Comparison of ENCODE assay signal across 30 cellular contexts in the genomic region with DNA sequence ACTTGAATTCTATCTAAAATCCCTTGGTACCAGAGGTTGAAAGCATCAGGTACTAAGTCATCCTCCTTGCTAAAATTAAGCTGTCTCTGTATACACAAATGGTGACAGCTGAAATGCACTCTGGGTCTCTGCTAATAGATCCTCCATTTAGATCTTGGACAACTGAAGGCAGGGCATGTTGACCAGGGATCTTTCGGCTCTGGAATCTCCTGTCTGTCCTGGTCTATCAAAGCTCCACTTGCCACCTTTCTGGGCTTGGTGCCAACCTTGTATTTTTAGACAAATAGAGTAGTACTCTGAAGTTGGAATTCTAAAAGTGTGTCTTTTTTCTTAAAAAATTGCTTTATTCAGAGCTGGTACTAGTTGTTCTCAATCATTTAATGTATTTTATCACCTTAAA.
A peak's percentile ranks its signal among the peaks of the same experiment; 100 is the strongest.
DNase-seq lines count a peak whose midpoint lies in the region; ATAC-seq and TF ChIP-seq lines count a peak whose summit lies in the region.
"Had no signal": no experiment of that assay in that cellular context is flagged by ENCODE, and none has a peak within 500 bp of the region (broad histone marks: within the 10 kb centered on the region; RNA-seq: fewer than 3 reads in every experiment).

No MANE protein-coding gene starts in this region.

- H4K8ac ChIP-seq in mesendoderm (ENCODE audit: low read depth, low read length) = no peak overlapping the region

- H3K36me3 ChIP-seq in mesendoderm (ENCODE audit: control insufficient read depth, insufficient read depth, low read length) = no peaks in the 10 kb centered on the region
- H3K36me3 ChIP-seq: thoracic aorta had no signal

- no peak for ATAC-seq in GM19455 (IDR thresholded peaks at IDR 0.05; ENCODE audit: unreplicated experiment)
- ATAC-seq: activated T-helper 17 cell treated with anti-CD3 and anti-CD28 coated beads, Interleukin-2, amount 50 U/mL, for 72 hours; naive thymus-derived CD4-positive, alpha-beta T cell; SK-N-SH treated with all-trans-retinoic acid at 6 μM for 48 hours; stimulated activated naive CD8-positive, alpha-beta T cell treated with anti-CD3 and anti-CD28 coated beads, Interleukin-15, Interleukin-2, amounts not matched to agents 100 U/mL and 50 U/mL, for 24 hours; T-helper 17 cell had no signal

- H3K79me1 ChIP-seq in mesendoderm (ENCODE audit: low read length) = no peaks in the 10 kb centered on the region

- no peak overlapping the region for H3K56ac ChIP-seq in mesendoderm (ENCODE audit: low read length)

- H2BK5ac ChIP-seq in mesendoderm (ENCODE audit: low read length) = no peak overlapping the region

- H3K79me2 ChIP-seq in mesendoderm (ENCODE audit: control insufficient read depth, insufficient read depth, low read length) = no peaks in the 10 kb centered on the region

- no peak overlapping the region for H4K5ac ChIP-seq in mesendoderm (ENCODE audit: low read length)

- H2BK120ac ChIP-seq in mesendoderm (ENCODE audit: low read depth, low read length) = no peak overlapping the region

- no peak overlapping the region for H3K23ac ChIP-seq in mesendoderm (ENCODE audit: low read length)

- H3K4me1 ChIP-seq in mesendoderm (ENCODE audit: control insufficient read depth, low read depth, low read length) = no peaks in the 10 kb centered on the region

- H3K27me3 ChIP-seq in mesendoderm (ENCODE audit: insufficient read depth, low read length, poor library complexity) = no peaks in the 10 kb centered on the region

- H2AK5ac ChIP-seq in mesendoderm (ENCODE audit: low read length) = no peak overlapping the region

- TF ChIP-seq CTCF in LNCaP clone FGC (IDR thresholded peaks at IDR 0.05; ENCODE audit: control insufficient read depth, extremely low read depth, insufficient read depth) = no peak

- no peak overlapping the region for H3K9ac ChIP-seq in mesendoderm (ENCODE audit: low read length)

- no peak overlapping the region for H3K27ac ChIP-seq in mesendoderm (ENCODE audit: low read depth, low read length)
- H3K27ac ChIP-seq: psoas muscle, skin epidermis, thoracic aorta had no signal

- H2BK15ac ChIP-seq in mesendoderm (replicated peaks; ENCODE audit: low read depth) = no peak overlapping the region

- no CpG with 5 or more reads among the region's 1 CpG for WGBS in mesendoderm (ENCODE audit: extremely low coverage, insufficient coverage, low lambda C conversion rate)

- H3K18ac ChIP-seq in mesendoderm (ENCODE audit: low read length) = no peak overlapping the region

- H3K4me3 ChIP-seq in LNCaP clone FGC (ENCODE audit: low read depth, low read length) (no peak overlapping the region), mesendoderm (ENCODE audit: low read length) (no peak overlapping the region)
- H3K4me3 ChIP-seq: psoas muscle, skin epidermis, thoracic aorta had no signal

- no peak overlapping the region for H3K4me2 ChIP-seq in mesendoderm (ENCODE audit: low read length)

- H3K4ac ChIP-seq in mesendoderm (ENCODE audit: low read depth, low read length) = no peak overlapping the region

- peak; percentile 28 for DNase-seq in NCI-H510A treated with DMSO at 0.1 percent for 48 hours (lab: John Stamatoyannopoulos, UW)
- DNase-seq in NCI-H510A (lab: John Stamatoyannopoulos, UW) = no peak
- DNase-seq in LNCaP clone FGC (ENCODE audit: low read depth) = peak; percentile 32
- DNase-seq in SHP77 treated with DMSO at 0.1 percent for 48 hours (lab: John Stamatoyannopoulos, UW) = peak; percentile 56
- peak; percentile 79 for DNase-seq in myocyte (ENCODE audit: low read depth)
- DNase-seq in GF-D8 (lab: John Stamatoyannopoulos, UW) = no peak
- no peak for DNase-seq in mesendoderm
- DNase-seq: activated CD4-positive, alpha-beta memory T cell treated with anti-CD3 and anti-CD28 coated beads, Interleukin-2, amount 10 ng/mL, durations not matched to agents 7 days and 5 days; activated CD4-positive, alpha-beta T cell treated with anti-CD3 and anti-CD28 coated beads for 1 hour; activated CD8-positive, alpha-beta memory T cell treated with anti-CD3 and anti-CD28 coated beads, Interleukin-2, amount 50 U/mL, for 48 hours; amygdala; CD4-positive, alpha-beta memory T cell; DMS153; effector memory CD4-positive, alpha-beta T cell; H9; head of caudate nucleus; mesenchymal stem cell; naive thymus-derived CD4-positive, alpha-beta T cell; NCI-H2081 treated with DMSO at 0.1 percent for 48 hours; NCI-H526; nucleus accumbens; psoas muscle; RPMI8226; stimulated activated naive CD8-positive, alpha-beta T cell treated with anti-CD3 and anti-CD28 coated beads, Interleukin-15, Interleukin-2, amounts not matched to agents 100 U/mL and 50 U/mL, for 24 hours; T-helper 17 cell had no signal

Comparison
In these comparisons a context has a peak if more than half of its experiments do, and no peak if none do; other contexts are left out.
1. DNase-seq: peak in NCI-H510A treated with DMSO at 0.1 percent for 48 hours (single experiment), LNCaP clone FGC (single experiment), SHP77 treated with DMSO at 0.1 percent for 48 hours (single experiment) and myocyte (single experiment); none in NCI-H510A (single experiment), GF-D8 (single experiment) and mesendoderm (single experiment).